In the genomic region with DNA sequence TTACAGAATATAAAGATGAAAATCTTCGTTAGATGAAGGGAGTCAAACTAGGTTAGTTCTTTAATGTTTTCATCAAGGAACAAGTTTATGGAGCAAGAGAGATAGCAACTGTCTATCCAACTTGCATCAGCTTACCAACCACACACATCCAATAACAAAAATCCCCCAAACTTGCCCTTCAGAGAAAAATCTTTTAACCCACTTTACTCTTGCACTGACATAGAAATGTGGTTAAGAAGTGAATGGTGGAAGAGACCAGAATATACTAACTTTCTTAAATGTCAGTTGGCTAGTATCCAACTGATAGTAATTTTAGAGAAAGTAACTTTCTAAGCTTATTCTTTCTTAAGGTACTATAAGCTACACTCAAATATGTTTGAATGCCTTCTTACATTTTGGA, we compare ENCODE assay signal across 1 cellular context.
TF ChIP-seq lines count a peak whose summit lies in the region.

No MANE protein-coding gene starts in this region.

TF ChIP-seq in A549, 52 proteins besides CTCF, POLR2A, EP300 and RAD21:
- no peak for TF ChIP-seq HEYL (CRISPR knock-in tag; IDR thresholded peaks at IDR 0.05)
- no peak for TF ChIP-seq GATA3 (IDR thresholded peaks at IDR 0.05; ENCODE audit: borderline replicate concordance)
- TF ChIP-seq CHD2 (IDR thresholded peaks at IDR 0.05; ENCODE audit: low read length, partially characterized antibody), result no peak
- TF ChIP-seq FOXS1 (CRISPR knock-in tag; IDR thresholded peaks at IDR 0.05), result no peak
- TF ChIP-seq RFX5 (IDR thresholded peaks at IDR 0.05), result no peak
- no peak for TF ChIP-seq PBX3 (IDR thresholded peaks at IDR 0.05)
- no peak for TF ChIP-seq CBX2 (IDR thresholded peaks at IDR 0.05; ENCODE audit: borderline replicate concordance, low read depth)
- no peak for TF ChIP-seq ZFP36 (IDR thresholded peaks at IDR 0.05; ENCODE audit: borderline replicate concordance, partially characterized antibody)
- TF ChIP-seq SMC3 (IDR thresholded peaks at IDR 0.05), result no peak
- TF ChIP-seq NPAS2 (CRISPR knock-in tag; IDR thresholded peaks at IDR 0.05; ENCODE audit: borderline replicate concordance), result no peak
- no peak for TF ChIP-seq BCL3 (IDR thresholded peaks at IDR 0.05)
- TF ChIP-seq FOSB (CRISPR knock-in tag; IDR thresholded peaks at IDR 0.05), result no peak
- TF ChIP-seq RNF2 (IDR thresholded peaks at IDR 0.05; ENCODE audit: borderline replicate concordance, low read depth), result no peak
- TF ChIP-seq, protein P1, sequence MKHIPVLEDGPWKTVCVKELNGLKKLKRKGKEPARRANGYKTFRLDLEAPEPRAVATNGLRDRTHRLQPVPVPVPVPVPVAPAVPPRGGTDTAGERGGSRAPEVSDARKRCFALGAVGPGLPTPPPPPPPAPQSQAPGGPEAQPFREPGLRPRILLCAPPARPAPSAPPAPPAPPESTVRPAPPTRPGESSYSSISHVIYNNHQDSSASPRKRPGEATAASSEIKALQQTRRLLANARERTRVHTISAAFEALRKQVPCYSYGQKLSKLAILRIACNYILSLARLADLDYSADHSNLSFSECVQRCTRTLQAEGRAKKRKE (CRISPR knock-in tag; IDR thresholded peaks at IDR 0.05; ENCODE audit: low read depth), result no peak
- TF ChIP-seq MAFK (IDR thresholded peaks at IDR 0.05; ENCODE audit: partially characterized antibody), result no peak
- no peak for TF ChIP-seq SREBF2 (IDR thresholded peaks at IDR 0.05)
- TF ChIP-seq POLR2AphosphoS2 (conservative IDR thresholded peaks at IDR 0.05; ENCODE audit: low read length), result no peak
- TF ChIP-seq NFE2L2 (conservative IDR thresholded peaks at IDR 0.05; ENCODE audit: low read length), result no peak
- no peak for TF ChIP-seq CBX8 (IDR thresholded peaks at IDR 0.05)
- TF ChIP-seq TP53 (CRISPR knock-in tag; IDR thresholded peaks at IDR 0.05), result no peak
